ENCODE assay signal across 1 cellular context in genomic region chr11:64877390-64878222, GRCh38.
TF ChIP-seq lines count a peak whose summit lies in the region.

No MANE protein-coding gene starts in this region.

TF ChIP-seq in endothelial cell of umbilical vein, 7 proteins besides CTCF, POLR2A, EP300 and RAD21:
- TF ChIP-seq FOS (IDR thresholded peaks at IDR 0.05; ENCODE audit: borderline replicate concordance, insufficient read depth, low read length) (no peak), JUN (IDR thresholded peaks at IDR 0.05; ENCODE audit: borderline replicate concordance, insufficient read depth, insufficient read length, low read depth) (no peak), GATA2 (IDR thresholded peaks at IDR 0.05; ENCODE audit: insufficient read depth, insufficient read length, low read depth, low read length) (no peak)
- TF ChIP-seq, protein P1, sequence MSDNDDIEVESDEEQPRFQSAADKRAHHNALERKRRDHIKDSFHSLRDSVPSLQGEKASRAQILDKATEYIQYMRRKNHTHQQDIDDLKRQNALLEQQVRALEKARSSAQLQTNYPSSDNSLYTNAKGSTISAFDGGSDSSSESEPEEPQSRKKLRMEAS (IDR thresholded peaks at IDR 0.05; ENCODE audit: insufficient read depth, insufficient read length), result no peak
